Comparison of ENCODE assay signal across 15 cellular contexts in the genomic region with DNA sequence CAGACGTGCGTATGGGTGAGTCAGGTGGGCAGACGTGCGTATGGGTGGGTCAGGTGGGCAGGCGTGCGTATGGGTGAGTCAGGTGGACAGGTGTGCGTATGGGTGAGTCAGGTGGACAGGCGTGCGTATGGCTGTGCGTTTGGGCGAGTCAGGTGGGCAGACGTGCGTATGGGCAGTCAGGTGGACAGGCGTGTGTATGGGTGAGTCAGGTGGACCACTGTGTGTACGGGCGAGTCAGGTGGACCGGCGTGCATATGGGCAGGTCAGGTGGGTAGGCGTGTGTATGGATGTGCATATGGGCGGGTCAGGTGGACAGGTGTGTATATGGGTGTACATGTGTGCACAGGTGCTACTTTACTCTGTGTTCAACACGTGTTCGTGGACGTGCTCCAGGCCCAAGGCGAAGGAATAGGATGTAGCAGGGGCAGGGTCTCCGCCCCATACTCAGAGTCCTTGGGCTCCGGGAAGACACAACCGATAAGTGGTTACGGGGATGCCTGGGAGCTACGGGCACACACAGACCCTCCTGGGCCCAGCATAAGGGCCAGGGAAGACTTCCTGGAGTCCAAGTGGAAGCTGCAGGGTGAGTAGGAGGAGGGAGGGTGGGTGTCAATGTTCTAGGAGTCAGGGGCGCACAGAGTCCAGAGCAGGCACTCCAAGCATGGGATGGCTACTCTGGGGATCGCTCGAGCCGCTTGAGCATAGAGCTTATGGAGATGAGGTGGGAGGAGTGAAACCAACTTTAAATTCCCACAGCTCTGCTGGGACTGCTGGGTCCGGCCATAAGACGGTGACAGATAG.
"Had no signal": no experiment of that assay in that cellular context is flagged by ENCODE, and none has a peak within 500 bp of the region (broad histone marks: within the 10 kb centered on the region; RNA-seq: fewer than 3 reads in every experiment).

No MANE protein-coding gene starts in this region.

- H3K4me1 ChIP-seq: adrenal gland, colonic mucosa, thyroid gland, vagina had no signal

- ATAC-seq: activated CD8-positive, alpha-beta memory T cell treated with anti-CD3 and anti-CD28 coated beads, Interleukin-2, amount 10 ng/mL, durations not matched to agents 7 days and 5 days; stimulated activated naive B cell treated with anti-CD40 and anti-IgM and Interleukin-4, amounts not matched to agents 10 μg/mL and 1 μg/mL and 100 μg/mL, for 72 hours had no signal

- H3K4me3 ChIP-seq: adrenal gland, colonic mucosa, esophagus squamous epithelium, ovary, thyroid gland, vagina had no signal

- H3K27ac ChIP-seq: adrenal gland, colonic mucosa, esophagus squamous epithelium, ovary, thyroid gland, vagina had no signal

- H3K9me3 ChIP-seq: adrenal gland, colonic mucosa, ovary, thyroid gland, vagina had no signal

- DNase-seq: activated CD4-positive, alpha-beta memory T cell treated with anti-CD3 and anti-CD28 coated beads for 36 hours; activated CD4-positive, CD25-positive, alpha-beta regulatory T cell treated with anti-CD3 and anti-CD28 coated beads, Interleukin-2, amount 50 U/mL, for 72 hours; activated CD8-positive, alpha-beta memory T cell treated with anti-CD3 and anti-CD28 coated beads, Interleukin-2, amount 10 ng/mL, durations not matched to agents 7 days and 5 days; activated naive CD4-positive, alpha-beta T cell treated with anti-CD3 and anti-CD28 coated beads, Interleukin-2, amount 10 ng/mL, durations not matched to agents 7 days and 5 days; activated T-cell treated with anti-CD3 and anti-CD28 coated beads, Interleukin-2, amount 50 U/mL, for 1 hour; caudate nucleus; colonic mucosa; esophagus squamous epithelium; hypothalamus; stimulated activated CD4-positive, alpha-beta T cell treated with anti-CD3 and anti-CD28 coated beads, Interleukin-2, amount 100 ng/mL, for 48 hours; stimulated activated naive B cell treated with anti-CD40 and anti-IgM and Interleukin-4, amounts not matched to agents 10 μg/mL and 1 μg/mL and 100 μg/mL, for 72 hours; thyroid gland had no signal

- H3K27me3 ChIP-seq: adrenal gland, colonic mucosa, esophagus squamous epithelium, ovary, thyroid gland, vagina had no signal

- H3K36me3 ChIP-seq: adrenal gland, colonic mucosa, esophagus squamous epithelium, ovary, thyroid gland, vagina had no signal
